1 cellular context compared by ENCODE assay signal in the genomic region with DNA sequence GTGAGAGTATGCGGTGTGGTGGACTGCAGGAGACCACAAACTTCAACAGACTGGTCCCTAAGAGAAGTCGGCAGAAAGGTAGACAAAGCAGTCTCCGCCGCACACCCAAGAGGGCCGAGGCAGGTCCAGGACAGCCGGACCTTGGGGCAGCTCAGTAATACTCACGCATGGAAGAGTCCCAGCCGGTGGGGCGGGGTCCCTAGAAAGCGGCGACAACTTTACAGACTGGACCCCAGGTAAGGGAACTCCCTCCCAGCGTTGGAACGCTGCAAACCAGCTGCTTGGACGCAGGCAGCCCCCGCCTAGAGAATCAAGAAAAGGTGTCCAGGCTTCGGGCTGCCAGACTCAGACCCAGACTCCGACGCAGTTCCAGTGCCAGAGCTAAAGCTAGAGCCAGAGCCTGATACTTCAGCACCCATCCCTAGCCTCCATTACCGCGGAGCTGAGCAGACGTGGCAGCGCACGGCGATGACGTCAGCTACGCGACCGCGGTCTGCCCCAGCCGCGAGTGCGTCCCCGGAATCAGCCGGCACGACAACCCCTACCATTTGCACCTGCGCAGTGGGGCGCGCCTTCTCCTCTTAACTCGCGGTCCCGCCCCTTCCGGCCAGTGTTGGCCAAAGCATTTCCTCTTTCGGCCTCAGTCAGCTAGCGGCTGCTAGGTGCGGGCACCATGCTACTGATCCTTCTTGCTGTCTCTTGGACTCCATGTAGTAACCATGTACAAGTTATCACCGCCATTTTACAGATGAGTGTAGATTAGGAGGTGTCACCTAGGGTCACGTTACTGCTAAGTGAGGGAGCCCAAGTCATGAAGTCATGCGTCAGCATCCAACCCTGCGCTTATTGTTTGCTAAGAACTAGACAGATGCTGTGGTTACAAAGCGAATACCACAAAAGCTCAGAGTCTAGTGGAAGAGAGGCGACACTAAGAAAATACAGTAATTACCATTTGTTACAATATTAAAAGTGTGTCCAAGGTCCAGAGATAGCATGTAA.
TF ChIP-seq lines count a peak whose summit lies in the region.

A gene with protein sequence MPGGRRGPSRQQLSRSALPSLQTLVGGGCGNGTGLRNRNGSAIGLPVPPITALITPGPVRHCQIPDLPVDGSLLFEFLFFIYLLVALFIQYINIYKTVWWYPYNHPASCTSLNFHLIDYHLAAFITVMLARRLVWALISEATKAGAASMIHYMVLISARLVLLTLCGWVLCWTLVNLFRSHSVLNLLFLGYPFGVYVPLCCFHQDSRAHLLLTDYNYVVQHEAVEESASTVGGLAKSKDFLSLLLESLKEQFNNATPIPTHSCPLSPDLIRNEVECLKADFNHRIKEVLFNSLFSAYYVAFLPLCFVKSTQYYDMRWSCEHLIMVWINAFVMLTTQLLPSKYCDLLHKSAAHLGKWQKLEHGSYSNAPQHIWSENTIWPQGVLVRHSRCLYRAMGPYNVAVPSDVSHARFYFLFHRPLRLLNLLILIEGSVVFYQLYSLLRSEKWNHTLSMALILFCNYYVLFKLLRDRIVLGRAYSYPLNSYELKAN (minus strand): TSS at position 445 of the 999 bp plus-strand sequence. CDS start 1,541 bp downstream, outside the sequence.

TF ChIP-seq in HepG2, 621 proteins besides CTCF, POLR2A, EP300 and RAD21 (continued from another document and continues in another):
- TF ChIP-seq, protein P1, sequence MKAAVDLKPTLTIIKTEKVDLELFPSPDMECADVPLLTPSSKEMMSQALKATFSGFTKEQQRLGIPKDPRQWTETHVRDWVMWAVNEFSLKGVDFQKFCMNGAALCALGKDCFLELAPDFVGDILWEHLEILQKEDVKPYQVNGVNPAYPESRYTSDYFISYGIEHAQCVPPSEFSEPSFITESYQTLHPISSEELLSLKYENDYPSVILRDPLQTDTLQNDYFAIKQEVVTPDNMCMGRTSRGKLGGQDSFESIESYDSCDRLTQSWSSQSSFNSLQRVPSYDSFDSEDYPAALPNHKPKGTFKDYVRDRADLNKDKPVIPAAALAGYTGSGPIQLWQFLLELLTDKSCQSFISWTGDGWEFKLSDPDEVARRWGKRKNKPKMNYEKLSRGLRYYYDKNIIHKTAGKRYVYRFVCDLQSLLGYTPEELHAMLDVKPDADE (CRISPR knock-in tag; IDR thresholded peaks at IDR 0.05): no peak
- TF ChIP-seq ZBTB3 (CRISPR knock-in tag; IDR thresholded peaks at IDR 0.05; ENCODE audit: borderline replicate concordance, low read depth): no peak
- TF ChIP-seq ZNF563 (CRISPR knock-in tag; IDR thresholded peaks at IDR 0.05): peak; percentile 79; the same call in 1 of the 2 replicates
- TF ChIP-seq GATAD1 (CRISPR knock-in tag; IDR thresholded peaks at IDR 0.05): peak; percentile 99
- TF ChIP-seq HNF4G (IDR thresholded peaks at IDR 0.05; ENCODE audit: borderline replicate concordance, low read depth, low read length): no peak
- TF ChIP-seq HNF4G (CRISPR knock-in tag; IDR thresholded peaks at IDR 0.05; ENCODE audit: borderline replicate concordance, low read depth): 0 out of 2 replicates have a peak, but pooled peaks have one; percentile 48
- TF ChIP-seq MIER2 (CRISPR knock-in tag; IDR thresholded peaks at IDR 0.05): peak; percentile 49; the same call in 1 of the 2 replicates
- TF ChIP-seq, protein P2, sequence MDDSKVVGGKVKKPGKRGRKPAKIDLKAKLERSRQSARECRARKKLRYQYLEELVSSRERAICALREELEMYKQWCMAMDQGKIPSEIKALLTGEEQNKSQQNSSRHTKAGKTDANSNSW (CRISPR knock-in tag; IDR thresholded peaks at IDR 0.05; ENCODE audit: borderline replicate concordance): peak; percentile 13; the same call in 1 of the 2 replicates
- peak; percentile 87 for TF ChIP-seq TBX2 (CRISPR knock-in tag; IDR thresholded peaks at IDR 0.05; ENCODE audit: borderline replicate concordance)
- TF ChIP-seq, protein P3, sequence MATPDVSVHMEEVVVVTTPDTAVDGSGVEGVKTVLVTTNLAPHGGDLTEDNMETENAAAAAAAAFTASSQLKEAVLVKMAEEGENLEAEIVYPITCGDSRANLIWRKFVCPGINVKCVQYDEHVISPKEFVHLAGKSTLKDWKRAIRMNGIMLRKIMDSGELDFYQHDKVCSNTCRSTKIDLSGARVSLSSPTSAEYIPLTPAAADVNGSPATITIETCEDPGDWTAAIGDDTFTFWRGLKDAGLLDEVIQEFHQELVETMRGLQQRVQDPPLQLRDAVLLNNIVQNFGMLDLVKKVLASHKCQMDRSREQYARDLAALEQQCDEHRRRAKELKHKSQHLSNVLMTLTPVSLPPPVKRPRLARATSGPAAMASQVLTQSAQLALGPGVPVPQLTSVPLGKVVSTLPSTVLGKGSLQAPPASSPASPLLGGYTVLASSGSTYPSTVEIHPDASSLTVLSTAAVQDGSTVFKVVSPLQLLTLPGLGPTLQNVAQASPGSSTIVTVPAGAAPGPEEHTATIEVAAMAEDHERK (CRISPR knock-in tag; IDR thresholded peaks at IDR 0.05; ENCODE audit: low read depth): peak; percentile 76
- peak; percentile 19; the same call in 1 of the 2 replicates for TF ChIP-seq STAT5B (CRISPR knock-in tag; IDR thresholded peaks at IDR 0.05)
- TF ChIP-seq ZSCAN25 (CRISPR knock-in tag; IDR thresholded peaks at IDR 0.05): no peak
- TF ChIP-seq, protein P4, sequence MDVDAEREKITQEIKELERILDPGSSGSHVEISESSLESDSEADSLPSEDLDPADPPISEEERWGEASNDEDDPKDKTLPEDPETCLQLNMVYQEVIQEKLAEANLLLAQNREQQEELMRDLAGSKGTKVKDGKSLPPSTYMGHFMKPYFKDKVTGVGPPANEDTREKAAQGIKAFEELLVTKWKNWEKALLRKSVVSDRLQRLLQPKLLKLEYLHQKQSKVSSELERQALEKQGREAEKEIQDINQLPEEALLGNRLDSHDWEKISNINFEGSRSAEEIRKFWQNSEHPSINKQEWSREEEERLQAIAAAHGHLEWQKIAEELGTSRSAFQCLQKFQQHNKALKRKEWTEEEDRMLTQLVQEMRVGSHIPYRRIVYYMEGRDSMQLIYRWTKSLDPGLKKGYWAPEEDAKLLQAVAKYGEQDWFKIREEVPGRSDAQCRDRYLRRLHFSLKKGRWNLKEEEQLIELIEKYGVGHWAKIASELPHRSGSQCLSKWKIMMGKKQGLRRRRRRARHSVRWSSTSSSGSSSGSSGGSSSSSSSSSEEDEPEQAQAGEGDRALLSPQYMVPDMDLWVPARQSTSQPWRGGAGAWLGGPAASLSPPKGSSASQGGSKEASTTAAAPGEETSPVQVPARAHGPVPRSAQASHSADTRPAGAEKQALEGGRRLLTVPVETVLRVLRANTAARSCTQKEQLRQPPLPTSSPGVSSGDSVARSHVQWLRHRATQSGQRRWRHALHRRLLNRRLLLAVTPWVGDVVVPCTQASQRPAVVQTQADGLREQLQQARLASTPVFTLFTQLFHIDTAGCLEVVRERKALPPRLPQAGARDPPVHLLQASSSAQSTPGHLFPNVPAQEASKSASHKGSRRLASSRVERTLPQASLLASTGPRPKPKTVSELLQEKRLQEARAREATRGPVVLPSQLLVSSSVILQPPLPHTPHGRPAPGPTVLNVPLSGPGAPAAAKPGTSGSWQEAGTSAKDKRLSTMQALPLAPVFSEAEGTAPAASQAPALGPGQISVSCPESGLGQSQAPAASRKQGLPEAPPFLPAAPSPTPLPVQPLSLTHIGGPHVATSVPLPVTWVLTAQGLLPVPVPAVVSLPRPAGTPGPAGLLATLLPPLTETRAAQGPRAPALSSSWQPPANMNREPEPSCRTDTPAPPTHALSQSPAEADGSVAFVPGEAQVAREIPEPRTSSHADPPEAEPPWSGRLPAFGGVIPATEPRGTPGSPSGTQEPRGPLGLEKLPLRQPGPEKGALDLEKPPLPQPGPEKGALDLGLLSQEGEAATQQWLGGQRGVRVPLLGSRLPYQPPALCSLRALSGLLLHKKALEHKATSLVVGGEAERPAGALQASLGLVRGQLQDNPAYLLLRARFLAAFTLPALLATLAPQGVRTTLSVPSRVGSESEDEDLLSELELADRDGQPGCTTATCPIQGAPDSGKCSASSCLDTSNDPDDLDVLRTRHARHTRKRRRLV (CRISPR knock-in tag; IDR thresholded peaks at IDR 0.05): peak; percentile 66; the same call in 1 of the 2 replicates
- TF ChIP-seq DMAP1 (CRISPR knock-in tag; IDR thresholded peaks at IDR 0.05): peak; percentile 100
- peak; percentile 78 for TF ChIP-seq ZFX (CRISPR knock-in tag; IDR thresholded peaks at IDR 0.05; ENCODE audit: low read depth)
- peak; percentile 66; the same call in 1 of the 2 replicates for TF ChIP-seq SNAI1 (CRISPR knock-in tag; IDR thresholded peaks at IDR 0.05; ENCODE audit: borderline replicate concordance)
- peak; percentile 86; the same call in 1 of the 2 replicates for TF ChIP-seq CENPT (CRISPR knock-in tag; IDR thresholded peaks at IDR 0.05; ENCODE audit: low read depth)
- TF ChIP-seq ZNF879 (CRISPR knock-in tag; IDR thresholded peaks at IDR 0.05): peak; percentile 80
- no peak for TF ChIP-seq ZBTB20 (CRISPR knock-in tag; IDR thresholded peaks at IDR 0.05; ENCODE audit: borderline replicate concordance, low read depth)
- TF ChIP-seq NFKB2 (CRISPR knock-in tag; IDR thresholded peaks at IDR 0.05; ENCODE audit: borderline replicate concordance): peak; percentile 61; the same call in 1 of the 2 replicates
- TF ChIP-seq XBP1 (CRISPR knock-in tag; IDR thresholded peaks at IDR 0.05): peak; percentile 98
- TF ChIP-seq, protein P5, sequence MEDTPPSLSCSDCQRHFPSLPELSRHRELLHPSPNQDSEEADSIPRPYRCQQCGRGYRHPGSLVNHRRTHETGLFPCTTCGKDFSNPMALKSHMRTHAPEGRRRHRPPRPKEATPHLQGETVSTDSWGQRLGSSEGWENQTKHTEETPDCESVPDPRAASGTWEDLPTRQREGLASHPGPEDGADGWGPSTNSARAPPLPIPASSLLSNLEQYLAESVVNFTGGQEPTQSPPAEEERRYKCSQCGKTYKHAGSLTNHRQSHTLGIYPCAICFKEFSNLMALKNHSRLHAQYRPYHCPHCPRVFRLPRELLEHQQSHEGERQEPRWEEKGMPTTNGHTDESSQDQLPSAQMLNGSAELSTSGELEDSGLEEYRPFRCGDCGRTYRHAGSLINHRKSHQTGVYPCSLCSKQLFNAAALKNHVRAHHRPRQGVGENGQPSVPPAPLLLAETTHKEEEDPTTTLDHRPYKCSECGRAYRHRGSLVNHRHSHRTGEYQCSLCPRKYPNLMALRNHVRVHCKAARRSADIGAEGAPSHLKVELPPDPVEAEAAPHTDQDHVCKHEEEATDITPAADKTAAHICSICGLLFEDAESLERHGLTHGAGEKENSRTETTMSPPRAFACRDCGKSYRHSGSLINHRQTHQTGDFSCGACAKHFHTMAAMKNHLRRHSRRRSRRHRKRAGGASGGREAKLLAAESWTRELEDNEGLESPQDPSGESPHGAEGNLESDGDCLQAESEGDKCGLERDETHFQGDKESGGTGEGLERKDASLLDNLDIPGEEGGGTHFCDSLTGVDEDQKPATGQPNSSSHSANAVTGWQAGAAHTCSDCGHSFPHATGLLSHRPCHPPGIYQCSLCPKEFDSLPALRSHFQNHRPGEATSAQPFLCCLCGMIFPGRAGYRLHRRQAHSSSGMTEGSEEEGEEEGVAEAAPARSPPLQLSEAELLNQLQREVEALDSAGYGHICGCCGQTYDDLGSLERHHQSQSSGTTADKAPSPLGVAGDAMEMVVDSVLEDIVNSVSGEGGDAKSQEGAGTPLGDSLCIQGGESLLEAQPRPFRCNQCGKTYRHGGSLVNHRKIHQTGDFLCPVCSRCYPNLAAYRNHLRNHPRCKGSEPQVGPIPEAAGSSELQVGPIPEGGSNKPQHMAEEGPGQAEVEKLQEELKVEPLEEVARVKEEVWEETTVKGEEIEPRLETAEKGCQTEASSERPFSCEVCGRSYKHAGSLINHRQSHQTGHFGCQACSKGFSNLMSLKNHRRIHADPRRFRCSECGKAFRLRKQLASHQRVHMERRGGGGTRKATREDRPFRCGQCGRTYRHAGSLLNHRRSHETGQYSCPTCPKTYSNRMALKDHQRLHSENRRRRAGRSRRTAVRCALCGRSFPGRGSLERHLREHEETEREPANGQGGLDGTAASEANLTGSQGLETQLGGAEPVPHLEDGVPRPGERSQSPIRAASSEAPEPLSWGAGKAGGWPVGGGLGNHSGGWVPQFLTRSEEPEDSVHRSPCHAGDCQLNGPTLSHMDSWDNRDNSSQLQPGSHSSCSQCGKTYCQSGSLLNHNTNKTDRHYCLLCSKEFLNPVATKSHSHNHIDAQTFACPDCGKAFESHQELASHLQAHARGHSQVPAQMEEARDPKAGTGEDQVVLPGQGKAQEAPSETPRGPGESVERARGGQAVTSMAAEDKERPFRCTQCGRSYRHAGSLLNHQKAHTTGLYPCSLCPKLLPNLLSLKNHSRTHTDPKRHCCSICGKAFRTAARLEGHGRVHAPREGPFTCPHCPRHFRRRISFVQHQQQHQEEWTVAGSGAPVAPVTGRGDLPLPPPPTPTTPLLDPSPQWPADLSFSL (CRISPR knock-in tag; IDR thresholded peaks at IDR 0.05): no peak
- peak; percentile 26; the same call in 1 of the 2 replicates for TF ChIP-seq TSC22D2 (CRISPR knock-in tag; IDR thresholded peaks at IDR 0.05; ENCODE audit: borderline replicate concordance)
- TF ChIP-seq RCOR2 (CRISPR knock-in tag; IDR thresholded peaks at IDR 0.05): peak; percentile 53; the same call in 1 of the 2 replicates
- TF ChIP-seq ZNF720 (CRISPR knock-in tag; IDR thresholded peaks at IDR 0.05): no peak
- TF ChIP-seq, protein P6, sequence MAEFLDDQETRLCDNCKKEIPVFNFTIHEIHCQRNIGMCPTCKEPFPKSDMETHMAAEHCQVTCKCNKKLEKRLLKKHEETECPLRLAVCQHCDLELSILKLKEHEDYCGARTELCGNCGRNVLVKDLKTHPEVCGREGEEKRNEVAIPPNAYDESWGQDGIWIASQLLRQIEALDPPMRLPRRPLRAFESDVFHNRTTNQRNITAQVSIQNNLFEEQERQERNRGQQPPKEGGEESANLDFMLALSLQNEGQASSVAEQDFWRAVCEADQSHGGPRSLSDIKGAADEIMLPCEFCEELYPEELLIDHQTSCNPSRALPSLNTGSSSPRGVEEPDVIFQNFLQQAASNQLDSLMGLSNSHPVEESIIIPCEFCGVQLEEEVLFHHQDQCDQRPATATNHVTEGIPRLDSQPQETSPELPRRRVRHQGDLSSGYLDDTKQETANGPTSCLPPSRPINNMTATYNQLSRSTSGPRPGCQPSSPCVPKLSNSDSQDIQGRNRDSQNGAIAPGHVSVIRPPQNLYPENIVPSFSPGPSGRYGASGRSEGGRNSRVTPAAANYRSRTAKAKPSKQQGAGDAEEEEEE (CRISPR knock-in tag; IDR thresholded peaks at IDR 0.05; ENCODE audit: borderline replicate concordance): peak; percentile 31; the same call in 1 of the 2 replicates
- peak; percentile 53; the same call in 1 of the 2 replicates for TF ChIP-seq ARNT2 (CRISPR knock-in tag; IDR thresholded peaks at IDR 0.05; ENCODE audit: low read depth)
- TF ChIP-seq, protein P7, sequence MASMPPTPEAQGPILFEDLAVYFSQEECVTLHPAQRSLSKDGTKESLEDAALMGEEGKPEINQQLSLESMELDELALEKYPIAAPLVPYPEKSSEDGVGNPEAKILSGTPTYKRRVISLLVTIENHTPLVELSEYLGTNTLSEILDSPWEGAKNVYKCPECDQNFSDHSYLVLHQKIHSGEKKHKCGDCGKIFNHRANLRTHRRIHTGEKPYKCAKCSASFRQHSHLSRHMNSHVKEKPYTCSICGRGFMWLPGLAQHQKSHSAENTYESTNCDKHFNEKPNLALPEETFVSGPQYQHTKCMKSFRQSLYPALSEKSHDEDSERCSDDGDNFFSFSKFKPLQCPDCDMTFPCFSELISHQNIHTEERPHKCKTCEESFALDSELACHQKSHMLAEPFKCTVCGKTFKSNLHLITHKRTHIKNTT (CRISPR knock-in tag; IDR thresholded peaks at IDR 0.05): no peak
- peak; percentile 77 for TF ChIP-seq GTF2F1 (IDR thresholded peaks at IDR 0.05; ENCODE audit: low read length)
- peak; percentile 73 for TF ChIP-seq FOXA3 (CRISPR knock-in tag; IDR thresholded peaks at IDR 0.05)
